In the genomic region with DNA sequence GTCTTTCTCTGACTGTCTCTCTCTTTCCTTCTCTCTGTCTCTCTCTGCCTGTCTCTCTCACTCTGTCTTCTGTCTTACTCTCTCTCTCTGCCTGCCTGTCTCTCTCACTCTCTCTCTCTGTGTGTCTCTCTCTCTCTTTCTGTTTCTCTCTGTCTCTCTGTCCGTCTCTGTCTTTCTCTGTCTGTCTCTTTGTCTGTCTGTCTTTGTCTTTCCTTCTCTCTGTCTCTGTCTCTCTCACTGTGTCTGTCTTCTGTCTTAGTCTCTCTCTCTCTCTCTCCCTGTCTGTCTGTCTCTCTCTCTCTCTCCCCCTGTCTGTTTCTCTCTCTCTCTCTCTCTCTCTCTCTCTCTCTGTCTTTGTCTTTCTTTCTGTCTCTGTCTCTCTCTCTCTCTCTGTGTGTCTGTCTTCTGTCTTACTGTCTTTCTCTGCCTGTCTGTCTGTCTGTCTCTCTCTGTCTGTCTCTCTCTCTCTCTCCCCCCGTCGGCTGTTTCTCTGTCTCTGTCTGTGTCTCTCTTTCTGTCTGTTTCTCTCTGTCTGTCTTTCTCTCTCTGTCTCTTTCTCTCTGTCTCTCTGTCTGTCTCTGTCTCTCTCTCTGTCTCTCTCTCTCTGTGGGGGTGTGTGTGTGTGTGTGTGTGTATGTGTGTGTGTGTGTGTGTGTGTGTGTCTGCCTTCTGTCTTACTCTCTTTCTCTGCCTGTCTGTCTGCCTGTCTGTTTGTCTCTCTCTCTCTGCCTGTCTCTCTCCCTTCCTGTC, we compare ENCODE assay signal across 8 cellular contexts.
A peak's percentile ranks its signal among the peaks of the same experiment; 100 is the strongest.
DNase-seq lines count a peak whose midpoint lies in the region; ATAC-seq lines count a peak whose summit lies in the region.
"Not testable (repeated sequence)": the region's sequence is repeated elsewhere in the genome, so short reads cannot be mapped to it uniquely, and the experiment has no call there.

No MANE protein-coding gene starts in this region.

- not testable (repeated sequence) for DNase-seq in activated T-cell treated with anti-CD3 and anti-CD28 coated beads, Interleukin-2, amount 50 U/mL, for 72 hours; left lobe of liver (ENCODE audit: low spot score); stimulated activated naive CD8-positive, alpha-beta T cell treated with anti-CD3 and anti-CD28 coated beads, Interleukin-15, amount 100 ng/mL, for 72 hours

- not testable (repeated sequence) for H3K36me3 Mint-ChIP-seq in activated T-cell treated with anti-CD3 and anti-CD28 coated beads, Interleukin-2, amount 50 U/mL, for 72 hours (ENCODE audit: insufficient read depth in 2 of 2)

- not testable (repeated sequence) for H3K27me3 Mint-ChIP-seq in activated T-cell treated with anti-CD3 and anti-CD28 coated beads, Interleukin-2, amount 50 U/mL, for 72 hours (ENCODE audit: low read depth); stimulated activated naive CD8-positive, alpha-beta T cell treated with anti-CD3 and anti-CD28 coated beads, Interleukin-15, amount 100 ng/mL, for 72 hours

- not testable (repeated sequence) for H3K9me3 Mint-ChIP-seq in activated T-cell treated with anti-CD3 and anti-CD28 coated beads, Interleukin-2, amount 50 U/mL, for 72 hours; stimulated activated naive CD8-positive, alpha-beta T cell treated with anti-CD3 and anti-CD28 coated beads, Interleukin-15, amount 100 ng/mL, for 72 hours

- H3K27ac Mint-ChIP-seq in activated T-cell treated with anti-CD3 and anti-CD28 coated beads, Interleukin-2, amount 50 U/mL, for 72 hours; stimulated activated naive CD8-positive, alpha-beta T cell treated with anti-CD3 and anti-CD28 coated beads, Interleukin-15, amount 100 ng/mL, for 72 hours: not testable (repeated sequence)

- peak; percentile 62 for ATAC-seq in GM18511 (IDR thresholded peaks at IDR 0.05; ENCODE audit: unreplicated experiment)
- ATAC-seq in GM19455 (IDR thresholded peaks at IDR 0.05; ENCODE audit: unreplicated experiment), result peak; percentile 70
- peak; percentile 83 for ATAC-seq in HG02610 (IDR thresholded peaks at IDR 0.05; ENCODE audit: unreplicated experiment)
- peak; percentile 81 for ATAC-seq in HG03064 (IDR thresholded peaks at IDR 0.05; ENCODE audit: low read depth, unreplicated experiment)
- ATAC-seq in HG03520 (IDR thresholded peaks at IDR 0.05; ENCODE audit: unreplicated experiment), result peak; percentile 64
- peak; percentile 73 to 87 for ATAC-seq in activated T-cell treated with anti-CD3 and anti-CD28 coated beads, Interleukin-2, amount 50 U/mL, for 72 hours (replicated peaks in 1 of 2)
- peak; percentile 91 for ATAC-seq in left lobe of liver
- peak; percentile 93 for ATAC-seq in stimulated activated naive CD8-positive, alpha-beta T cell treated with anti-CD3 and anti-CD28 coated beads, Interleukin-15, amount 100 ng/mL, for 72 hours

- H3K4me3 Mint-ChIP-seq in activated T-cell treated with anti-CD3 and anti-CD28 coated beads, Interleukin-2, amount 50 U/mL, for 72 hours; stimulated activated naive CD8-positive, alpha-beta T cell treated with anti-CD3 and anti-CD28 coated beads, Interleukin-15, amount 100 ng/mL, for 72 hours: not testable (repeated sequence)

- not testable (repeated sequence) for H3K4me1 Mint-ChIP-seq in activated T-cell treated with anti-CD3 and anti-CD28 coated beads, Interleukin-2, amount 50 U/mL, for 72 hours (ENCODE audit: low read depth); stimulated activated naive CD8-positive, alpha-beta T cell treated with anti-CD3 and anti-CD28 coated beads, Interleukin-15, amount 100 ng/mL, for 72 hours
